ENCODE assay signal across 10 cellular contexts in the genomic region with DNA sequence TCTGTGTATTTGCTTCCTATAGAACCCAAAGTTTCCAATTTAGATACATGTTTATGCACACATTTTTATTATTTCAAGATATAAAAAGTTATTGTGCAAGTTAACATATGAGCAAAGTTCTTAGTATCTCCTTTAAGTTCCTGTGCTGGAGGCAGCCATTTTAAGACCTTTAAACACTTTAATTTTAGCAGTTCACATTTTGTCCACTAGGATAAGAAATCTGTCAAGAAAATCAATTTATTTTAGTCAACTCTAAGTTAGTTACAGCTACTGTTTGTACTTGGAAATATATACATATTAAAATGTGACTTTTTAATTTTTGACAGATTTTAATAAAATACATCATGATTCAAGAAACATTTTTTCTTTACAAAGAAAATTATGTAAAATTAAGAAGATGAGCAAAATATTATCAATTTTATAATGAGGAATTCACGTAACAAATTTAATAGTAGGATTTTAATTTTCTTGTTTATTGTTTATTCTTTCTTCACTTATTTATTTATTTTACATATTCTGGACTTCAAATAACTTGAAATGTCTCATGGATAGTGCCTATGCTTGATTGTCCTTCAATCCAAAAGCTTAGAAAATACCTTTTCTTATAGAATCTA.
A peak's percentile ranks its signal among the peaks of the same experiment; 100 is the strongest.
DNase-seq lines count a peak whose midpoint lies in the region; ATAC-seq and TF ChIP-seq lines count a peak whose summit lies in the region.
"Had no signal": no experiment of that assay in that cellular context is flagged by ENCODE, and none has a peak within 500 bp of the region (broad histone marks: within the 10 kb centered on the region; RNA-seq: fewer than 3 reads in every experiment).

No MANE protein-coding gene starts in this region.

- WGBS in gastroesophageal sphincter (ENCODE audit: low coverage in 1 of 2), 2 donors: 100% methylated on average over 1 of the region's 1 CpG

- no peak overlapping the region for H3K27ac ChIP-seq in gastroesophageal sphincter
- H3K27ac ChIP-seq: epithelial cell of prostate had no signal

- DNase-seq in adipocyte (ENCODE audit: low read depth) (peak; percentile 39), myocyte (ENCODE audit: low read depth) (peak; percentile 1), mesenteric fat pad (ENCODE audit: low spot score) (no peak)
- DNase-seq in stimulated activated CD8-positive, alpha-beta memory T cell treated with anti-CD3 and anti-CD28 coated beads, Interleukin-4, amount 100 ng/mL, for 48 hours: no peak
- no peak for DNase-seq in activated CD8-positive, alpha-beta memory T cell treated with anti-CD3 and anti-CD28 coated beads, Interleukin-2, amount 50 U/mL, for 4 hours
- DNase-seq: NCI-H146 had no signal

- no peak for TF ChIP-seq POLR2A in gastroesophageal sphincter (IDR thresholded peaks at IDR 0.05)

- no peaks in the 10 kb centered on the region for H3K36me3 ChIP-seq in adipocyte (ENCODE audit: control insufficient read depth, insufficient read depth, low read length, severe bottlenecking)
- no peaks in the 10 kb centered on the region for H3K36me3 ChIP-seq in gastroesophageal sphincter

- TF ChIP-seq EP300 in gastroesophageal sphincter (IDR thresholded peaks at IDR 0.05): no peak

- H3K27me3 ChIP-seq in adipocyte (replicated peaks; ENCODE audit: control insufficient read depth, insufficient read depth, low read length): no peaks in the 10 kb centered on the region
- H3K27me3 ChIP-seq in gastroesophageal sphincter: no peaks in the 10 kb centered on the region

- H3K9ac ChIP-seq in adipocyte (ENCODE audit: low read length): no peak overlapping the region

- H3K9me3 ChIP-seq in adipocyte (ENCODE audit: control insufficient read depth, low read length) (peaks cover 6% of the 10 kb centered on the region), gastroesophageal sphincter (no peaks in the 10 kb centered on the region)

- H3K4me3 ChIP-seq in adipocyte (ENCODE audit: low read length) (no peak overlapping the region), gastroesophageal sphincter (no peak overlapping the region)

- H3K4me1 ChIP-seq in adipocyte (ENCODE audit: control insufficient read depth, insufficient read depth, low read length): no peaks in the 10 kb centered on the region
- H3K4me1 ChIP-seq in gastroesophageal sphincter: no peaks in the 10 kb centered on the region

- peak; percentile 5; the same call in 1 of the 3 replicates for TF ChIP-seq CTCF in GM12872 (IDR thresholded peaks at IDR 0.05; ENCODE audit: insufficient read depth, low read depth, low read length)
- peak in 1 of 4 experiments; percentile 14 for TF ChIP-seq CTCF in gastroesophageal sphincter (IDR thresholded peaks at IDR 0.05)

- ATAC-seq in HG03342 (IDR thresholded peaks at IDR 0.05; ENCODE audit: unreplicated experiment) (peak; percentile 86), gastroesophageal sphincter (no peak)

Comparison
In these comparisons a context has a peak if more than half of its experiments do, and no peak if none do; other contexts are left out.
1. DNase-seq: peak in adipocyte (single experiment) and myocyte (single experiment); none in mesenteric fat pad (single experiment), stimulated activated CD8-positive, alpha-beta memory T cell treated with anti-CD3 and anti-CD28 coated beads, Interleukin-4, amount 100 ng/mL, for 48 hours (single experiment) and activated CD8-positive, alpha-beta memory T cell treated with anti-CD3 and anti-CD28 coated beads, Interleukin-2, amount 50 U/mL, for 4 hours (single experiment).